ENCODE assay signal across 13 cellular contexts in the genomic region with DNA sequence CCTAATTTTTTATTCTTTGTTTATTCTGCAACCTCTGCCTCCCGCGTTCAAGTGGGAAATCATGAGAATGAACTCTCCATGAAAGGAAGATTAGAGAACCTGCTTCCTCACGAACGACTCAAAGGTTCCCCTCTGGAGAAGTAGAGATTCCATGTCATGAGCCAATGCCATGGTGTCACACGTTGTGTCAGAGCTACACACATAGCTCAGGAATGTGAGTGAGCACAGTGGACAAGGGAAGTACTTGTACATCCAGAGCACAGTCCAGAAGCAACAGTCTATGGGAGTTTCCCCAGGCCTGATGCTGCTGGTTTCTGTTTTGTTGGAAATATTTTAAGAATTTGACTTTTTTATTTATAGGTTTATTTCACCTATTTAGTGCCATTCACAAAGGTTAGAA. TPM values are rescaled to one million over a fixed set of nuclear protein-coding genes. Genes with fewer than 3 reads are reported as not detected.
DNase-seq lines count a peak whose midpoint lies in the region; ATAC-seq and TF ChIP-seq lines count a peak whose summit lies in the region.
"Had no signal": no experiment of that assay in that cellular context is flagged by ENCODE, and none has a peak within 500 bp of the region (broad histone marks: within the 10 kb centered on the region; RNA-seq: fewer than 3 reads in every experiment).

No MANE protein-coding gene starts in this region.

- TF ChIP-seq POLR2A in gastrocnemius medialis (IDR thresholded peaks at IDR 0.05): no peak

- no peak for ATAC-seq in gastrocnemius medialis
- ATAC-seq in activated CD8-positive, alpha-beta T cell treated with anti-CD3 and anti-CD28 coated beads, Interleukin-2, amount 10 ng/mL, durations not matched to agents 7 days and 5 days: no peak

- H3K9me3 ChIP-seq in PC-9 (ENCODE audit: insufficient read depth, low read depth) (no peaks in the 10 kb centered on the region), mesodermal cell (ENCODE audit: control insufficient read depth, low read length) (no peaks in the 10 kb centered on the region), gastrocnemius medialis (no peaks in the 10 kb centered on the region)
- H3K9me3 ChIP-seq: prostate gland, SJCRH30 had no signal

- no peaks in the 10 kb centered on the region for H3K27me3 ChIP-seq in PC-9 (ENCODE audit: insufficient read depth, low read depth)
- no peaks in the 10 kb centered on the region for H3K27me3 ChIP-seq in gastrocnemius medialis

- H3K79me2 ChIP-seq in PC-9 (ENCODE audit: low read depth): no peaks in the 10 kb centered on the region

- H3K9me3 Mint-ChIP-seq in activated CD8-positive, alpha-beta T cell treated with anti-CD3 and anti-CD28 coated beads, Interleukin-2, amount 10 ng/mL, durations not matched to agents 7 days and 5 days (ENCODE audit: insufficient read depth): no peaks in the 10 kb centered on the region
- H3K9me3 Mint-ChIP-seq: activated naive CD4-positive, alpha-beta T cell treated with anti-CD3 and anti-CD28 coated beads, Interleukin-2, amount 50 U/mL, for 24 hours had no signal

- H3K4me1 ChIP-seq in PC-9 (replicated peaks; ENCODE audit: insufficient read depth): peaks cover 42% of the 10 kb centered on the region
- H3K4me1 ChIP-seq in mesodermal cell (ENCODE audit: control insufficient read depth, insufficient read depth, low read length, poor library complexity, severe bottlenecking): peaks cover 7% of the 10 kb centered on the region
- H3K4me1 ChIP-seq in gastrocnemius medialis: peaks cover 0 to 3% of the 10 kb centered on the region in 2 donors
- H3K4me1 ChIP-seq: prostate gland, SJCRH30 had no signal

- CTCF ChIA-PET in PC-9 (lab: Charles Lee): no interaction called here
- CTCF ChIA-PET in activated CD8-positive, alpha-beta T cell treated with anti-CD3 and anti-CD28 coated beads, Interleukin-2, amount 10 ng/mL, durations not matched to agents 7 days and 5 days (lab: Charles Lee): no interaction called here

- TF ChIP-seq CTCF in PC-9 (conservative IDR thresholded peaks at IDR 0.05) (no peak), gastrocnemius medialis (IDR thresholded peaks at IDR 0.05 in 4 of 5, conservative IDR thresholded peaks at IDR 0.05 in 1 of 5) (no peak)

- peaks cover 5% of the 10 kb centered on the region for H3K27me3 Mint-ChIP-seq in activated CD8-positive, alpha-beta T cell treated with anti-CD3 and anti-CD28 coated beads, Interleukin-2, amount 10 ng/mL, durations not matched to agents 7 days and 5 days (ENCODE audit: low read depth)

- no peaks in the 10 kb centered on the region for H3K36me3 Mint-ChIP-seq in activated CD8-positive, alpha-beta T cell treated with anti-CD3 and anti-CD28 coated beads, Interleukin-2, amount 10 ng/mL, durations not matched to agents 7 days and 5 days (ENCODE audit: low read depth)
- H3K36me3 Mint-ChIP-seq: activated naive CD4-positive, alpha-beta T cell treated with anti-CD3 and anti-CD28 coated beads, Interleukin-2, amount 50 U/mL, for 24 hours had no signal

- WGBS in mesodermal cell (ENCODE audit: insufficient coverage in 2 of 2), 2 experiments: 71 to 88% methylated on average over 3 to 5 of the region's 5 CpGs

- H3K4me3 Mint-ChIP-seq in activated CD8-positive, alpha-beta T cell treated with anti-CD3 and anti-CD28 coated beads, Interleukin-2, amount 10 ng/mL, durations not matched to agents 7 days and 5 days: no peak overlapping the region
- H3K4me3 Mint-ChIP-seq: activated naive CD4-positive, alpha-beta T cell treated with anti-CD3 and anti-CD28 coated beads, Interleukin-2, amount 50 U/mL, for 24 hours had no signal

- peak overlapping the region; percentile 67 for H3K27ac ChIP-seq in PC-9
- H3K27ac ChIP-seq in epithelial cell of prostate: peak overlapping the region; percentile 76
- H3K27ac ChIP-seq in mesodermal cell (ENCODE audit: low read depth, low read length, severe bottlenecking): peak overlapping the region; percentile 57
- H3K27ac ChIP-seq in gastrocnemius medialis: no peak overlapping the region
- H3K27ac ChIP-seq: prostate gland, SJCRH30 had no signal

- BruUV-seq in PC-9 (replicated peaks; lab: Mats Ljungman, UMichigan): no TSS peak

- H3K9me2 ChIP-seq in PC-9 (ENCODE audit: insufficient read depth): no peaks in the 10 kb centered on the region

- no peaks in the 10 kb centered on the region for H4K20me1 ChIP-seq in PC-9 (ENCODE audit: insufficient read depth)

- H3K4me3 ChIP-seq in PC-9 (no peak overlapping the region), mesodermal cell (ENCODE audit: extremely low read depth, insufficient read depth, low read length, poor library complexity, severe bottlenecking) (no peak overlapping the region), gastrocnemius medialis (no peak overlapping the region)
- H3K4me3 ChIP-seq: prostate gland, SJCRH30 had no signal

- no peak overlapping the region for H3K27ac Mint-ChIP-seq in activated CD8-positive, alpha-beta T cell treated with anti-CD3 and anti-CD28 coated beads, Interleukin-2, amount 10 ng/mL, durations not matched to agents 7 days and 5 days
- H3K27ac Mint-ChIP-seq: activated naive CD4-positive, alpha-beta T cell treated with anti-CD3 and anti-CD28 coated beads, Interleukin-2, amount 50 U/mL, for 24 hours had no signal

- POLR2A ChIA-PET in PC-9 (lab: Charles Lee; ENCODE audit: unreplicated experiment): interaction anchor here (0.6 to 0.7 kb wide), 2 partner anchors 33 to 764 kb away, joined by 3 read pairs; no protein-coding TSS in a partner anchor
- POLR2A ChIA-PET in activated CD8-positive, alpha-beta T cell treated with anti-CD3 and anti-CD28 coated beads, Interleukin-2, amount 10 ng/mL, durations not matched to agents 7 days and 5 days (lab: Charles Lee): no interaction called here

- H3K36me3 ChIP-seq in PC-9 (ENCODE audit: low read depth) (no peaks in the 10 kb centered on the region), mesodermal cell (ENCODE audit: control insufficient read depth, insufficient read depth, low read length) (no peaks in the 10 kb centered on the region), gastrocnemius medialis (no peaks in the 10 kb centered on the region)
- H3K36me3 ChIP-seq: prostate gland, SJCRH30 had no signal

- no peaks in the 10 kb centered on the region for H3K4me1 Mint-ChIP-seq in activated CD8-positive, alpha-beta T cell treated with anti-CD3 and anti-CD28 coated beads, Interleukin-2, amount 10 ng/mL, durations not matched to agents 7 days and 5 days (ENCODE audit: low read depth)
- H3K4me1 Mint-ChIP-seq: activated naive CD4-positive, alpha-beta T cell treated with anti-CD3 and anti-CD28 coated beads, Interleukin-2, amount 50 U/mL, for 24 hours had no signal

- DNase-seq in Caki2 (ENCODE audit: low read depth) (peak; percentile 34), PC-9 (peak; percentile 38 to 85), epithelial cell of prostate (ENCODE audit: low read depth, low spot score) (peak; percentile 63), gastrocnemius medialis (no peak)
- DNase-seq in activated CD8-positive, alpha-beta T cell treated with anti-CD3 and anti-CD28 coated beads, Interleukin-2, amount 10 ng/mL, durations not matched to agents 7 days and 5 days: no peak
- DNase-seq in activated CD8-positive, alpha-beta memory T cell treated with anti-CD3 and anti-CD28 coated beads for 24 hours: no peak
- DNase-seq in effector CD4-positive, alpha-beta T cell: no peak
- DNase-seq: activated CD4-positive, alpha-beta T cell treated with anti-CD3 and anti-CD28 coated beads, Interleukin-2, amount 50 U/mL, for 1 hour; NCI-H2081 treated with DMSO at 0.1 percent for 48 hours; SJCRH30 had no signal

- no peak overlapping the region for H2AFZ ChIP-seq in PC-9

- H3F3A ChIP-seq in PC-9 (ENCODE audit: insufficient read depth, low read depth): peaks cover 18% of the 10 kb centered on the region

- in situ Hi-C loops in Caki2 (cut with HindIII; ENCODE audit: low pct_unique_long_range_greater_than_20kb, low sequenced_read_pairs) (no loop called here), gastrocnemius medialis (cut with MboI; ENCODE audit: low sequenced_read_pairs in 4 of 4) (no loop called here)

- no peak overlapping the region for H3K4me2 ChIP-seq in PC-9

- intact Hi-C loops in PC-9 (cut with micrococcal nuclease; ENCODE audit: unreplicated experiment): no loop called here
- intact Hi-C loops in gastrocnemius medialis (cut with DNase I; ENCODE audit: low total_unique reads): no loop called here

RNA-seq across cellular contexts. Expression of gene PPP2CA, which starts 26.8 kb away (rescaled TPM):
- 177 and 285 TPM in 2 replicates for total RNA-seq in Caki2 (2014; rRNA removed; shearing (Covaris generic); ENCODE audit: low replicate concordance)
- total RNA-seq in PC-9 (2021): 146 and 149 TPM in 2 replicates
- polyA plus RNA-seq in mesodermal cell (2013, experiment 1 of 2): 210 TPM
- polyA plus RNA-seq in mesodermal cell (2013, experiment 2 of 2): 180 TPM
- 100 to 1,000 TPM in 3 of 4 donors, 10 to 100 TPM in 1; 90.2 to 179 (median 155) TPM for total RNA-seq in gastrocnemius medialis
- 100 to 1,000 TPM; 158 to 167 TPM for total RNA-seq in activated CD8-positive, alpha-beta T cell treated with anti-CD3 and anti-CD28 coated beads, Interleukin-2, amount 10 ng/mL, durations not matched to agents 7 days and 5 days

Comparison
In these comparisons a context has a peak if more than half of its experiments do, and no peak if none do; other contexts are left out.
1. DNase-seq: peak in Caki2 (single experiment), PC-9 (2 of 2) and epithelial cell of prostate (single experiment); none in gastrocnemius medialis (0 of 2), activated CD8-positive, alpha-beta T cell treated with anti-CD3 and anti-CD28 coated beads, Interleukin-2, amount 10 ng/mL, durations not matched to agents 7 days and 5 days (single experiment), activated CD8-positive, alpha-beta memory T cell treated with anti-CD3 and anti-CD28 coated beads for 24 hours (single experiment) and effector CD4-positive, alpha-beta T cell (single experiment).
2. H3K27ac ChIP-seq: peak in PC-9 (single experiment), epithelial cell of prostate (single experiment) and mesodermal cell (single experiment); none in gastrocnemius medialis (0 of 4).